ENCODE assay signal across 26 cellular contexts in genomic region chr3:40071683-40072238, GRCh38.
"Had no signal": no experiment of that assay in that cellular context is flagged by ENCODE, and none has a peak within 500 bp of the region (broad histone marks: within the 10 kb centered on the region; RNA-seq: fewer than 3 reads in every experiment).

No MANE protein-coding gene starts in this region.

- H3K36me3 Mint-ChIP-seq: naive thymus-derived CD8-positive, alpha-beta T cell; stimulated activated memory B cell treated with anti-CD40 and anti-IgM and Interleukin-4, amounts not matched to agents 10 μg/mL and 1 μg/mL and 100 μg/mL, for 72 hours had no signal

- H3K9me3 Mint-ChIP-seq: dendritic cell treated with granulocyte-macrophage colony-stimulating factor and Interleukin-4, amounts not matched to agents 40 ng/mL and 50 ng/mL, for 4 days; naive thymus-derived CD8-positive, alpha-beta T cell; stimulated activated memory B cell treated with anti-CD40 and anti-IgM and Interleukin-4, amounts not matched to agents 10 μg/mL and 1 μg/mL and 100 μg/mL, for 72 hours had no signal

- H3K9me3 ChIP-seq: gastroesophageal sphincter, psoas muscle, sigmoid colon, spleen, testis, tibial artery, upper lobe of left lung had no signal

- H3K27me3 ChIP-seq: foreskin keratinocyte, gastroesophageal sphincter, sigmoid colon, testis, tibial artery, upper lobe of left lung had no signal

- H3K4me3 ChIP-seq: gastroesophageal sphincter, psoas muscle, sigmoid colon, spleen, testis, tibial artery, upper lobe of left lung had no signal

- H3K4me1 ChIP-seq: gastroesophageal sphincter, psoas muscle, sigmoid colon, spleen, testis, tibial artery, upper lobe of left lung had no signal

- H3K36me3 ChIP-seq: gastroesophageal sphincter, sigmoid colon, spleen, tibial artery, upper lobe of left lung had no signal

- H3K4me3 Mint-ChIP-seq: dendritic cell treated with granulocyte-macrophage colony-stimulating factor and Interleukin-4, amounts not matched to agents 40 ng/mL and 50 ng/mL, for 4 days; endodermal cell; naive thymus-derived CD8-positive, alpha-beta T cell; nephron progenitor cell; stimulated activated memory B cell treated with anti-CD40 and anti-IgM and Interleukin-4, amounts not matched to agents 10 μg/mL and 1 μg/mL and 100 μg/mL, for 72 hours had no signal

- DNase-seq: effector CD8-positive, alpha-beta T cell; endodermal cell; foreskin keratinocyte; glutamatergic neuron; hypothalamus; mesendoderm; midbrain; naive thymus-derived CD8-positive, alpha-beta T cell; nephron progenitor cell; nucleus accumbens; psoas muscle; right cardiac atrium; sigmoid colon; spleen; stimulated activated CD4-positive, alpha-beta T cell treated with anti-CD3 and anti-CD28 coated beads, Interleukin-4, amount 100 ng/mL, for 4 hours; stimulated activated naive CD8-positive, alpha-beta T cell treated with anti-CD3 and anti-CD28 coated beads, Interleukin-15, Interleukin-2, amounts not matched to agents 100 U/mL and 50 U/mL, for 24 hours; substantia nigra; testis; tibial artery; upper lobe of left lung had no signal

- H3K27ac Mint-ChIP-seq: dendritic cell treated with granulocyte-macrophage colony-stimulating factor and Interleukin-4, amounts not matched to agents 40 ng/mL and 50 ng/mL, for 4 days; endodermal cell; nephron progenitor cell; stimulated activated memory B cell treated with anti-CD40 and anti-IgM and Interleukin-4, amounts not matched to agents 10 μg/mL and 1 μg/mL and 100 μg/mL, for 72 hours had no signal

- H3K4me1 Mint-ChIP-seq: naive thymus-derived CD8-positive, alpha-beta T cell; stimulated activated memory B cell treated with anti-CD40 and anti-IgM and Interleukin-4, amounts not matched to agents 10 μg/mL and 1 μg/mL and 100 μg/mL, for 72 hours had no signal

- FAIRE-seq: colon, urothelium cell line had no signal

- H3K27ac ChIP-seq: epithelial cell of prostate, foreskin keratinocyte, gastroesophageal sphincter, psoas muscle, sigmoid colon, spleen, testis, tibial artery, upper lobe of left lung had no signal
